8 cellular contexts compared by ENCODE assay signal in genomic region chr2:6865346-6866238, GRCh38. TPM values are rescaled to one million over a fixed set of nuclear protein-coding genes. Genes with fewer than 3 reads are reported as not detected.
DNase-seq lines count a peak whose midpoint lies in the region; ATAC-seq, FAIRE-seq and TF ChIP-seq lines count a peak whose summit lies in the region.

Gene CMPK2 (minus strand): TSS chr2:6865907. CDS start chr2:6865696, 211 bp downstream.

- peak; percentile 88 for ATAC-seq in HG02970 (IDR thresholded peaks at IDR 0.05; ENCODE audit: low FRiP score, unreplicated experiment)
- ATAC-seq in effector memory CD8-positive, alpha-beta T cell (replicated peaks), result peak; percentile 81

- no peaks in the 10 kb centered on the region for H3K4me1 ChIP-seq in mesodermal cell (ENCODE audit: control insufficient read depth, insufficient read depth, low read length, poor library complexity, severe bottlenecking)

- H3K9me3 Mint-ChIP-seq in activated CD4-positive, alpha-beta memory T cell treated with anti-CD3 and anti-CD28 coated beads, Interleukin-2, amount 10 ng/mL, durations not matched to agents 7 days and 5 days, result peaks cover 18% of the 10 kb centered on the region
- peaks cover 0 to 2% of the 10 kb centered on the region in 2 donors for H3K9me3 Mint-ChIP-seq in effector memory CD8-positive, alpha-beta T cell

- FAIRE-seq in GM18507 (lab: Jason Lieb, UNC), result peak; percentile 89

- H3K4me3 Mint-ChIP-seq in activated CD4-positive, alpha-beta memory T cell treated with anti-CD3 and anti-CD28 coated beads, Interleukin-2, amount 10 ng/mL, durations not matched to agents 7 days and 5 days, result peak within 1 kb of the TSS; percentile 97
- H3K4me3 Mint-ChIP-seq in effector memory CD8-positive, alpha-beta T cell, result peak within 1 kb of the TSS; percentile 95 to 99

- TF ChIP-seq CTCF in AG04450 (IDR thresholded peaks at IDR 0.05; ENCODE audit: low read depth, low read length), result no peak

- DNase-seq in AG04450 (ENCODE audit: low read depth, low spot score) (no peak), GM18507 (ENCODE audit: extremely low spot score, insufficient read length, low read depth) (peak; percentile 81), NCI-H2196 (lab: John Stamatoyannopoulos, UW; ENCODE audit: unreplicated experiment) (peak; percentile 63)
- DNase-seq in activated CD4-positive, alpha-beta memory T cell treated with anti-CD3 and anti-CD28 coated beads, Interleukin-2, amount 10 ng/mL, durations not matched to agents 7 days and 5 days, result peak; percentile 94
- peak; percentile 78 to 82 (median 78) for DNase-seq in effector memory CD8-positive, alpha-beta T cell
- peak; percentile 54 for DNase-seq in stimulated activated CD8-positive, alpha-beta memory T cell treated with anti-CD3 and anti-CD28 coated beads, Interleukin-4, amount 100 ng/mL, for 24 hours (ENCODE audit: low read depth)

- no peaks in the 10 kb centered on the region for H3K27me3 Mint-ChIP-seq in activated CD4-positive, alpha-beta memory T cell treated with anti-CD3 and anti-CD28 coated beads, Interleukin-2, amount 10 ng/mL, durations not matched to agents 7 days and 5 days
- H3K27me3 Mint-ChIP-seq in effector memory CD8-positive, alpha-beta T cell, result no peaks in the 10 kb centered on the region

- CTCF ChIA-PET in AG04450 (lab: Charles Lee), result interaction anchor here (1.2 kb wide), 1 partner anchor 18 kb away, joined by 3 read pairs; no protein-coding TSS in a partner anchor
- CTCF ChIA-PET in activated CD4-positive, alpha-beta memory T cell treated with anti-CD3 and anti-CD28 coated beads, Interleukin-2, amount 10 ng/mL, durations not matched to agents 7 days and 5 days (lab: Charles Lee), result interaction anchor here (1.1 to 5.2 kb wide), 16 partner anchors 8 to 55 kb away, joined by 3 to 143 read pairs (median 5); partner anchors contain the start of genes RNF144A and RSAD2

- peaks cover 13% of the 10 kb centered on the region for H3K27me3 ChIP-seq in AG04450 (ENCODE audit: control insufficient read depth, insufficient read depth, low read length)

- POLR2A ChIA-PET in AG04450 (lab: Yijun Ruan, JAX), result interaction anchor here (0.6 kb wide), 1 partner anchor 1331 kb away, joined by 3 read pairs; no protein-coding TSS in a partner anchor
- POLR2A ChIA-PET in activated CD4-positive, alpha-beta memory T cell treated with anti-CD3 and anti-CD28 coated beads, Interleukin-2, amount 10 ng/mL, durations not matched to agents 7 days and 5 days (lab: Charles Lee), result interaction anchor here (0.6 to 7.0 kb wide), 19 partner anchors 9 to 1816 kb away, joined by 3 to 221 read pairs (median 3); partner anchors contain the start of genes ID2 and RSAD2

- H3K4me3 ChIP-seq in AG04450 (ENCODE audit: low read depth, low read length), result peak within 1 kb of the TSS; percentile 63
- peak within 1 kb of the TSS; percentile 51 for H3K4me3 ChIP-seq in mesodermal cell (ENCODE audit: extremely low read depth, insufficient read depth, low read length, poor library complexity, severe bottlenecking)

- no peaks in the 10 kb centered on the region for H3K36me3 ChIP-seq in mesodermal cell (ENCODE audit: control insufficient read depth, insufficient read depth, low read length)

- H3K27ac ChIP-seq in AG04450 (ENCODE audit: low read depth, low read length) (no peak within 1 kb of the TSS), mesodermal cell (ENCODE audit: low read depth, low read length, severe bottlenecking) (no peak within 1 kb of the TSS)

- peaks cover 55% of the 10 kb centered on the region for H3K4me1 Mint-ChIP-seq in activated CD4-positive, alpha-beta memory T cell treated with anti-CD3 and anti-CD28 coated beads, Interleukin-2, amount 10 ng/mL, durations not matched to agents 7 days and 5 days
- peaks cover 10 to 19% of the 10 kb centered on the region in 2 donors for H3K4me1 Mint-ChIP-seq in effector memory CD8-positive, alpha-beta T cell (ENCODE audit: low read depth in 2 of 2)

- H3K36me3 Mint-ChIP-seq in activated CD4-positive, alpha-beta memory T cell treated with anti-CD3 and anti-CD28 coated beads, Interleukin-2, amount 10 ng/mL, durations not matched to agents 7 days and 5 days (ENCODE audit: low read depth), result peaks cover 68% of the 10 kb centered on the region
- peaks cover 11% of the 10 kb centered on the region for H3K36me3 Mint-ChIP-seq in effector memory CD8-positive, alpha-beta T cell (ENCODE audit: insufficient read depth)

- H3K9me3 ChIP-seq in AG04450 (ENCODE audit: control insufficient read depth, insufficient read depth, low read length) (no peaks in the 10 kb centered on the region; the same call in 1 of the 2 replicates), mesodermal cell (ENCODE audit: control insufficient read depth, low read length) (no peaks in the 10 kb centered on the region)

- peak within 1 kb of the TSS; percentile 99 for H3K27ac Mint-ChIP-seq in activated CD4-positive, alpha-beta memory T cell treated with anti-CD3 and anti-CD28 coated beads, Interleukin-2, amount 10 ng/mL, durations not matched to agents 7 days and 5 days
- peak within 1 kb of the TSS; percentile 92 to 95 for H3K27ac Mint-ChIP-seq in effector memory CD8-positive, alpha-beta T cell

- WGBS in mesodermal cell (ENCODE audit: insufficient coverage in 2 of 2), 2 experiments, result 0% methylated on average over 85 to 98 of the region's 114 CpGs

RNA-seq across cellular contexts. Expression of gene CMPK2, which starts in this region (rescaled TPM):
- not detected in 2 replicates for polyA plus RNA-seq in AG04450 (2011; rRNA removed)
- polyA minus RNA-seq in AG04450 (2011; rRNA and poly(A)+ RNA removed), result not detected in 2 replicates
- 10 to 100 TPM; 84.8 to 91.1 TPM for total RNA-seq in activated CD4-positive, alpha-beta memory T cell treated with anti-CD3 and anti-CD28 coated beads, Interleukin-2, amount 10 ng/mL, durations not matched to agents 7 days and 5 days
- 1.6 TPM for polyA plus RNA-seq in mesodermal cell (2013, experiment 1 of 2)
- polyA plus RNA-seq in mesodermal cell (2013, experiment 2 of 2), result 1.5 TPM
